ENCODE assay signal across 8 cellular contexts in genomic region chr6:90098025-90098474, GRCh38.
DNase-seq lines count a peak whose midpoint lies in the region; ATAC-seq and TF ChIP-seq lines count a peak whose summit lies in the region.

No MANE protein-coding gene starts in this region.

- peaks cover 5% of the 10 kb centered on the region for H3K9me3 Mint-ChIP-seq in stimulated activated naive CD8-positive, alpha-beta T cell treated with anti-CD3 and anti-CD28 coated beads, Interleukin-15, Interleukin-2, amounts not matched to agents 100 ng/mL and 50 ng/mL, for 24 hours

- H3K4me1 ChIP-seq in thyroid gland = peaks cover 0 to 4% of the 10 kb centered on the region in 2 donors

- H3K36me3 ChIP-seq in thyroid gland = no peaks in the 10 kb centered on the region

- no peak for DNase-seq in stimulated activated naive CD8-positive, alpha-beta T cell treated with anti-CD3 and anti-CD28 coated beads, Interleukin-15, Interleukin-2, amounts not matched to agents 100 U/mL and 50 U/mL, for 24 hours
- DNase-seq in amniotic epithelial cell (ENCODE audit: low read depth) (peak; percentile 97), left kidney (ENCODE audit: low read depth, low spot score) (peak; percentile 81), thyroid gland (peak; percentile 10 to 28)

- peak in 2 of 6 experiments; percentile 11 for TF ChIP-seq CTCF in thyroid gland (IDR thresholded peaks at IDR 0.05)

- H3K4me1 Mint-ChIP-seq in stimulated activated naive CD8-positive, alpha-beta T cell treated with anti-CD3 and anti-CD28 coated beads, Interleukin-15, Interleukin-2, amounts not matched to agents 100 ng/mL and 50 ng/mL, for 24 hours (ENCODE audit: low read depth) = peaks cover 100% of the 10 kb centered on the region

- TF ChIP-seq POLR2A in thyroid gland (IDR thresholded peaks at IDR 0.05) = no peak

- peaks cover 48% of the 10 kb centered on the region for H3K36me3 Mint-ChIP-seq in stimulated activated naive CD8-positive, alpha-beta T cell treated with anti-CD3 and anti-CD28 coated beads, Interleukin-15, Interleukin-2, amounts not matched to agents 100 ng/mL and 50 ng/mL, for 24 hours (ENCODE audit: low read depth)

- no peak for ATAC-seq in stimulated activated naive CD8-positive, alpha-beta T cell treated with anti-CD3 and anti-CD28 coated beads, Interleukin-15, Interleukin-2, amounts not matched to agents 100 U/mL and 50 U/mL, for 24 hours
- ATAC-seq in GM19463 (IDR thresholded peaks at IDR 0.05; ENCODE audit: unreplicated experiment) = no peak
- no peak for ATAC-seq in GM21526 (IDR thresholded peaks at IDR 0.05; ENCODE audit: low FRiP score, unreplicated experiment)
- ATAC-seq in GM19455 (IDR thresholded peaks at IDR 0.05; ENCODE audit: unreplicated experiment) = no peak

- intact Hi-C loops in thyroid gland (cut with DNase I) = loop anchor here (10.0 kb wide), 1 partner anchor 197 kb away; the partner anchor contains the start of gene BACH2

- peak overlapping the region; percentile 88 for H3K27ac Mint-ChIP-seq in stimulated activated naive CD8-positive, alpha-beta T cell treated with anti-CD3 and anti-CD28 coated beads, Interleukin-15, Interleukin-2, amounts not matched to agents 100 ng/mL and 50 ng/mL, for 24 hours

- H3K27me3 Mint-ChIP-seq in stimulated activated naive CD8-positive, alpha-beta T cell treated with anti-CD3 and anti-CD28 coated beads, Interleukin-15, Interleukin-2, amounts not matched to agents 100 ng/mL and 50 ng/mL, for 24 hours = no peaks in the 10 kb centered on the region

- peak overlapping the region; percentile 1 for H3K4me3 Mint-ChIP-seq in stimulated activated naive CD8-positive, alpha-beta T cell treated with anti-CD3 and anti-CD28 coated beads, Interleukin-15, Interleukin-2, amounts not matched to agents 100 ng/mL and 50 ng/mL, for 24 hours

- WGBS in thyroid gland, 2 donors = 47 to 51% methylated on average over 3 of the region's 3 CpGs

- H3K9me3 ChIP-seq in thyroid gland = no peaks in the 10 kb centered on the region

- peak overlapping the region in 2 of 3 donors; percentile 48 to 65 for H3K27ac ChIP-seq in thyroid gland

- H3K4me3 ChIP-seq in thyroid gland (replicated peaks in 1 of 3) = no peak overlapping the region

- no peaks in the 10 kb centered on the region for H3K27me3 ChIP-seq in thyroid gland
